1 cellular context compared by ENCODE assay signal in the genomic region with DNA sequence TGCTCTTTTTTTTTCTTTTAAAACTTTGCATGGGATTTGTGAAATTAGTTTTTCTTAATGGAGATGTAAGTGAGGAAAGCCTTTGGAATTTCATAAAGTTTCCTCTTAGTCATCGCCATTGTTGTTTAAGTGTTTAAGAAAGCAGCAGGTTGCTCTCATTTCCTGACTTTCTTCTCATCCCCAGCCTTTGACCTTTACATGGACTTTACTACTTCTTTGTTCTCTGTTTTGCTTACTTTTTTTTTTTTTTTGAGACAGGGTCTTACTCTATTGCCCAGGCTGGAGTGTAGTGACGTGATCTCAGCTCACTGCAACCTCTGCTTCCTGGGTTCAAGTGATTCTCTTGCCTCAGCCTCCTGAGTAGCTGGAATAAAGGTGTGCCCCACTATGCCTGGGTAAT.
TF ChIP-seq lines count a peak whose summit lies in the region.

No MANE protein-coding gene starts in this region.

TF ChIP-seq in GM23338, 12 proteins besides CTCF, POLR2A, EP300 and RAD21:
- TF ChIP-seq, protein P1, sequence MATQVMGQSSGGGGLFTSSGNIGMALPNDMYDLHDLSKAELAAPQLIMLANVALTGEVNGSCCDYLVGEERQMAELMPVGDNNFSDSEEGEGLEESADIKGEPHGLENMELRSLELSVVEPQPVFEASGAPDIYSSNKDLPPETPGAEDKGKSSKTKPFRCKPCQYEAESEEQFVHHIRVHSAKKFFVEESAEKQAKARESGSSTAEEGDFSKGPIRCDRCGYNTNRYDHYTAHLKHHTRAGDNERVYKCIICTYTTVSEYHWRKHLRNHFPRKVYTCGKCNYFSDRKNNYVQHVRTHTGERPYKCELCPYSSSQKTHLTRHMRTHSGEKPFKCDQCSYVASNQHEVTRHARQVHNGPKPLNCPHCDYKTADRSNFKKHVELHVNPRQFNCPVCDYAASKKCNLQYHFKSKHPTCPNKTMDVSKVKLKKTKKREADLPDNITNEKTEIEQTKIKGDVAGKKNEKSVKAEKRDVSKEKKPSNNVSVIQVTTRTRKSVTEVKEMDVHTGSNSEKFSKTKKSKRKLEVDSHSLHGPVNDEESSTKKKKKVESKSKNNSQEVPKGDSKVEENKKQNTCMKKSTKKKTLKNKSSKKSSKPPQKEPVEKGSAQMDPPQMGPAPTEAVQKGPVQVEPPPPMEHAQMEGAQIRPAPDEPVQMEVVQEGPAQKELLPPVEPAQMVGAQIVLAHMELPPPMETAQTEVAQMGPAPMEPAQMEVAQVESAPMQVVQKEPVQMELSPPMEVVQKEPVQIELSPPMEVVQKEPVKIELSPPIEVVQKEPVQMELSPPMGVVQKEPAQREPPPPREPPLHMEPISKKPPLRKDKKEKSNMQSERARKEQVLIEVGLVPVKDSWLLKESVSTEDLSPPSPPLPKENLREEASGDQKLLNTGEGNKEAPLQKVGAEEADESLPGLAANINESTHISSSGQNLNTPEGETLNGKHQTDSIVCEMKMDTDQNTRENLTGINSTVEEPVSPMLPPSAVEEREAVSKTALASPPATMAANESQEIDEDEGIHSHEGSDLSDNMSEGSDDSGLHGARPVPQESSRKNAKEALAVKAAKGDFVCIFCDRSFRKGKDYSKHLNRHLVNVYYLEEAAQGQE (IDR thresholded peaks at IDR 0.05; ENCODE audit: unreplicated experiment), result no peak
- TF ChIP-seq EZH2phosphoT487 (IDR thresholded peaks at IDR 0.05; ENCODE audit: unreplicated experiment) (no peak), JUNB (IDR thresholded peaks at IDR 0.05; ENCODE audit: unreplicated experiment) (no peak), ZNF331 (CRISPR knock-in tag; IDR thresholded peaks at IDR 0.05; ENCODE audit: low read depth) (no peak), ZNF114 (CRISPR knock-in tag; IDR thresholded peaks at IDR 0.05) (no peak), NANOG (IDR thresholded peaks at IDR 0.05; ENCODE audit: borderline replicate concordance) (no peak), POLR2AphosphoS5 (IDR thresholded peaks at IDR 0.05; ENCODE audit: low read depth) (no peak), CREB1 (CRISPR knock-in tag; IDR thresholded peaks at IDR 0.05; ENCODE audit: low read depth) (no peak), EZH2 (IDR thresholded peaks at IDR 0.05; ENCODE audit: low read depth, unreplicated experiment) (no peak), STAT1 (IDR thresholded peaks at IDR 0.05; ENCODE audit: unreplicated experiment) (no peak)
- TF ChIP-seq, protein P2, sequence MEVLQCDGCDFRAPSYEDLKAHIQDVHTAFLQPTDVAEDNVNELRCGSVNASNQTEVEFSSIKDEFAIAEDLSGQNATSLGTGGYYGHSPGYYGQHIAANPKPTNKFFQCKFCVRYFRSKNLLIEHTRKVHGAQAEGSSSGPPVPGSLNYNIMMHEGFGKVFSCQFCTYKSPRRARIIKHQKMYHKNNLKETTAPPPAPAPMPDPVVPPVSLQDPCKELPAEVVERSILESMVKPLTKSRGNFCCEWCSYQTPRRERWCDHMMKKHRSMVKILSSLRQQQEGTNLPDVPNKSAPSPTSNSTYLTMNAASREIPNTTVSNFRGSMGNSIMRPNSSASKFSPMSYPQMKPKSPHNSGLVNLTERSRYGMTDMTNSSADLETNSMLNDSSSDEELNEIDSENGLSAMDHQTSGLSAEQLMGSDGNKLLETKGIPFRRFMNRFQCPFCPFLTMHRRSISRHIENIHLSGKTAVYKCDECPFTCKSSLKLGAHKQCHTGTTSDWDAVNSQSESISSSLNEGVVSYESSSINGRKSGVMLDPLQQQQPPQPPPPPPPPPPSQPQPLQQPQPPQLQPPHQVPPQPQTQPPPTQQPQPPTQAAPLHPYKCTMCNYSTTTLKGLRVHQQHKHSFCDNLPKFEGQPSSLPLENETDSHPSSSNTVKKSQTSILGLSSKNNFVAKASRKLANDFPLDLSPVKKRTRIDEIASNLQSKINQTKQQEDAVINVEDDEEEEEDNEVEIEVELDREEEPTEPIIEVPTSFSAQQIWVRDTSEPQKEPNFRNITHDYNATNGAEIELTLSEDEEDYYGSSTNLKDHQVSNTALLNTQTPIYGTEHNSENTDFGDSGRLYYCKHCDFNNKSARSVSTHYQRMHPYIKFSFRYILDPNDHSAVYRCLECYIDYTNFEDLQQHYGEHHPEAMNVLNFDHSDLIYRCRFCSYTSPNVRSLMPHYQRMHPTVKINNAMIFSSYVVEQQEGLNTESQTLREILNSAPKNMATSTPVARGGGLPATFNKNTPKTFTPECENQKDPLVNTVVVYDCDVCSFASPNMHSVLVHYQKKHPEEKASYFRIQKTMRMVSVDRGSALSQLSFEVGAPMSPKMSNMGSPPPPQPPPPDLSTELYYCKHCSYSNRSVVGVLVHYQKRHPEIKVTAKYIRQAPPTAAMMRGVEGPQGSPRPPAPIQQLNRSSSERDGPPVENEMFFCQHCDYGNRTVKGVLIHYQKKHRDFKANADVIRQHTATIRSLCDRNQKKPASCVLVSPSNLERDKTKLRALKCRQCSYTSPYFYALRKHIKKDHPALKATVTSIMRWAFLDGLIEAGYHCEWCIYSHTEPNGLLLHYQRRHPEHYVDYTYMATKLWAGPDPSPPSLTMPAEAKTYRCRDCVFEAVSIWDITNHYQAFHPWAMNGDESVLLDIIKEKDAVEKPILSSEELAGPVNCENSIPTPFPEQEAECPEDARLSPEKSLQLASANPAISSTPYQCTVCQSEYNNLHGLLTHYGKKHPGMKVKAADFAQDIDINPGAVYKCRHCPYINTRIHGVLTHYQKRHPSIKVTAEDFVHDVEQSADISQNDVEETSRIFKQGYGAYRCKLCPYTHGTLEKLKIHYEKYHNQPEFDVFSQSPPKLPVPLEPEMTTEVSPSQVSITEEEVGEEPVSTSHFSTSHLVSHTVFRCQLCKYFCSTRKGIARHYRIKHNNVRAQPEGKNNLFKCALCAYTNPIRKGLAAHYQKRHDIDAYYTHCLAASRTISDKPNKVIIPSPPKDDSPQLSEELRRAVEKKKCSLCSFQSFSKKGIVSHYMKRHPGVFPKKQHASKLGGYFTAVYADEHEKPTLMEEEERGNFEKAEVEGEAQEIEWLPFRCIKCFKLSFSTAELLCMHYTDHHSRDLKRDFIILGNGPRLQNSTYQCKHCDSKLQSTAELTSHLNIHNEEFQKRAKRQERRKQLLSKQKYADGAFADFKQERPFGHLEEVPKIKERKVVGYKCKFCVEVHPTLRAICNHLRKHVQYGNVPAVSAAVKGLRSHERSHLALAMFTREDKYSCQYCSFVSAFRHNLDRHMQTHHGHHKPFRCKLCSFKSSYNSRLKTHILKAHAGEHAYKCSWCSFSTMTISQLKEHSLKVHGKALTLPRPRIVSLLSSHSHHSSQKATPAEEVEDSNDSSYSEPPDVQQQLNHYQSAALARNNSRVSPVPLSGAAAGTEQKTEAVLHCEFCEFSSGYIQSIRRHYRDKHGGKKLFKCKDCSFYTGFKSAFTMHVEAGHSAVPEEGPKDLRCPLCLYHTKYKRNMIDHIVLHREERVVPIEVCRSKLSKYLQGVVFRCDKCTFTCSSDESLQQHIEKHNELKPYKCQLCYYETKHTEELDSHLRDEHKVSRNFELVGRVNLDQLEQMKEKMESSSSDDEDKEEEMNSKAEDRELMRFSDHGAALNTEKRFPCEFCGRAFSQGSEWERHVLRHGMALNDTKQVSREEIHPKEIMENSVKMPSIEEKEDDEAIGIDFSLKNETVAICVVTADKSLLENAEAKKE (CRISPR knock-in tag; IDR thresholded peaks at IDR 0.05), result no peak
- TF ChIP-seq, protein P3, sequence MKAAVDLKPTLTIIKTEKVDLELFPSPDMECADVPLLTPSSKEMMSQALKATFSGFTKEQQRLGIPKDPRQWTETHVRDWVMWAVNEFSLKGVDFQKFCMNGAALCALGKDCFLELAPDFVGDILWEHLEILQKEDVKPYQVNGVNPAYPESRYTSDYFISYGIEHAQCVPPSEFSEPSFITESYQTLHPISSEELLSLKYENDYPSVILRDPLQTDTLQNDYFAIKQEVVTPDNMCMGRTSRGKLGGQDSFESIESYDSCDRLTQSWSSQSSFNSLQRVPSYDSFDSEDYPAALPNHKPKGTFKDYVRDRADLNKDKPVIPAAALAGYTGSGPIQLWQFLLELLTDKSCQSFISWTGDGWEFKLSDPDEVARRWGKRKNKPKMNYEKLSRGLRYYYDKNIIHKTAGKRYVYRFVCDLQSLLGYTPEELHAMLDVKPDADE (IDR thresholded peaks at IDR 0.05), result no peak
TF ChIP-seq in GM23338: peak in this region for 0.
